In genomic region chr14:22375321-22375930, GRCh38 we compare ENCODE assay signal across 8 cellular contexts.
A peak's percentile ranks its signal among the peaks of the same experiment; 100 is the strongest.
DNase-seq lines count a peak whose midpoint lies in the region; ATAC-seq, FAIRE-seq and TF ChIP-seq lines count a peak whose summit lies in the region.

No MANE protein-coding gene starts in this region.

- no peaks in the 10 kb centered on the region for H3K4me1 Mint-ChIP-seq in activated naive CD4-positive, alpha-beta T cell treated with anti-CD3 and anti-CD28 coated beads, Interleukin-2, amount 10 ng/mL, durations not matched to agents 7 days and 5 days

- CTCF ChIA-PET in activated naive CD4-positive, alpha-beta T cell treated with anti-CD3 and anti-CD28 coated beads, Interleukin-2, amount 10 ng/mL, durations not matched to agents 7 days and 5 days (lab: Charles Lee): no interaction called here

- no peak overlapping the region for H3K4me3 Mint-ChIP-seq in activated naive CD4-positive, alpha-beta T cell treated with anti-CD3 and anti-CD28 coated beads, Interleukin-2, amount 10 ng/mL, durations not matched to agents 7 days and 5 days

- ATAC-seq in activated naive CD4-positive, alpha-beta T cell treated with anti-CD3 and anti-CD28 coated beads, Interleukin-2, amount 50 U/mL, for 72 hours: no peak
- no peak for ATAC-seq in HG03175 (IDR thresholded peaks at IDR 0.05; ENCODE audit: unreplicated experiment)

- DNase-seq in A172 (ENCODE audit: low spot score): peak; percentile 36
- DNase-seq in GM12892 (ENCODE audit: insufficient read length): no peak
- peak; percentile 45 to 79 for DNase-seq in NCI-H446 (lab: John Stamatoyannopoulos, UW)
- DNase-seq in cardiac fibroblast (ENCODE audit: low read depth in 2 of 2): peak; percentile 69 to 80
- DNase-seq in middle frontal gyrus (ENCODE audit: extremely low spot score, low spot score): peak; percentile 24
- no peak for DNase-seq in activated naive CD4-positive, alpha-beta T cell treated with anti-CD3 and anti-CD28 coated beads, Interleukin-2, amount 10 ng/mL, durations not matched to agents 7 days and 5 days
- DNase-seq in activated naive CD4-positive, alpha-beta T cell treated with anti-CD3 and anti-CD28 coated beads, Interleukin-2, amount 50 U/mL, for 72 hours (ENCODE audit: low spot score in 2 of 2): no peak

- H3K9me3 Mint-ChIP-seq in activated naive CD4-positive, alpha-beta T cell treated with anti-CD3 and anti-CD28 coated beads, Interleukin-2, amount 10 ng/mL, durations not matched to agents 7 days and 5 days: no peaks in the 10 kb centered on the region
- H3K9me3 Mint-ChIP-seq in activated naive CD4-positive, alpha-beta T cell treated with anti-CD3 and anti-CD28 coated beads, Interleukin-2, amount 50 U/mL, for 72 hours: no peaks in the 10 kb centered on the region

- TF ChIP-seq POLR2A in GM12892 (IDR thresholded peaks at IDR 0.05; ENCODE audit: low read depth, low read length): no peak

- TF ChIP-seq CTCF in cardiac fibroblast (IDR thresholded peaks at IDR 0.05; ENCODE audit: low read depth, low read length): peak; percentile 58

- no peak overlapping the region for H3K27ac Mint-ChIP-seq in activated naive CD4-positive, alpha-beta T cell treated with anti-CD3 and anti-CD28 coated beads, Interleukin-2, amount 10 ng/mL, durations not matched to agents 7 days and 5 days
- no peak overlapping the region for H3K27ac Mint-ChIP-seq in activated naive CD4-positive, alpha-beta T cell treated with anti-CD3 and anti-CD28 coated beads, Interleukin-2, amount 50 U/mL, for 72 hours

- FAIRE-seq in GM12892 (lab: Jason Lieb, UNC): peak; percentile 89

- H3K27me3 Mint-ChIP-seq in activated naive CD4-positive, alpha-beta T cell treated with anti-CD3 and anti-CD28 coated beads, Interleukin-2, amount 10 ng/mL, durations not matched to agents 7 days and 5 days: no peaks in the 10 kb centered on the region

- no peaks in the 10 kb centered on the region for H3K36me3 Mint-ChIP-seq in activated naive CD4-positive, alpha-beta T cell treated with anti-CD3 and anti-CD28 coated beads, Interleukin-2, amount 10 ng/mL, durations not matched to agents 7 days and 5 days
- H3K36me3 Mint-ChIP-seq in activated naive CD4-positive, alpha-beta T cell treated with anti-CD3 and anti-CD28 coated beads, Interleukin-2, amount 50 U/mL, for 72 hours: no peaks in the 10 kb centered on the region

- H3K4me3 ChIP-seq in cardiac fibroblast (replicated peaks in 1 of 2; ENCODE audit: low read depth in 2 of 2, low read length in 2 of 2): no peak overlapping the region

Comparison
In these comparisons a context has a peak if more than half of its experiments do, and no peak if none do; other contexts are left out.
1. DNase-seq: peak in A172 (single experiment), NCI-H446 (2 of 2), cardiac fibroblast (2 of 2) and middle frontal gyrus (single experiment); none in GM12892 (single experiment), activated naive CD4-positive, alpha-beta T cell treated with anti-CD3 and anti-CD28 coated beads, Interleukin-2, amount 10 ng/mL, durations not matched to agents 7 days and 5 days (single experiment) and activated naive CD4-positive, alpha-beta T cell treated with anti-CD3 and anti-CD28 coated beads, Interleukin-2, amount 50 U/mL, for 72 hours (0 of 2).